Comparison of ENCODE assay signal across 24 cellular contexts in genomic region chr20:44772636-44773035, GRCh38. TPM values are rescaled to one million over a fixed set of nuclear protein-coding genes. Genes with fewer than 3 reads are reported as not detected.
"Had no signal": no experiment of that assay in that cellular context is flagged by ENCODE, and none has a peak within 500 bp of the region (broad histone marks: within the 10 kb centered on the region; RNA-seq: fewer than 3 reads in every experiment).

No MANE protein-coding gene starts in this region.

- H3K9me3 Mint-ChIP-seq: activated B cell treated with CpG ODN at 0.5 μM for 24 hours; activated CD4-positive, alpha-beta T cell treated with anti-CD3 and anti-CD28 coated beads, Interleukin-2, amount 10 ng/mL, durations not matched to agents 24 days and 14 days; activated naive CD4-positive, alpha-beta T cell treated with anti-CD3 and anti-CD28 coated beads for 36 hours; activated T-cell treated with anti-CD3 and anti-CD28 coated beads, Interleukin-2, amount 50 U/mL, for 24 hours; activated T-helper 1 cell treated with anti-CD3 and anti-CD28 coated beads, Interleukin-12 subunit alpha, Interleukin-12 subunit beta, Interleukin-2, Interleukin-4 antibody, amounts not matched to agents 30 ng/mL and 10 ng/mL and 1 ng/mL, durations not matched to agents 14 hours and 24 hours and 36 hours; brain had no signal

- H3K4me1 Mint-ChIP-seq: activated CD4-positive, alpha-beta T cell treated with anti-CD3 and anti-CD28 coated beads, Interleukin-2, amount 10 ng/mL, durations not matched to agents 24 days and 14 days; activated CD8-positive, alpha-beta memory T cell treated with anti-CD3 and anti-CD28 coated beads, Interleukin-2, amount 10 ng/mL, durations not matched to agents 7 days and 5 days had no signal

- H3K4me3 Mint-ChIP-seq: activated B cell treated with CpG ODN at 0.5 μM for 24 hours; activated CD4-positive, alpha-beta T cell treated with anti-CD3 and anti-CD28 coated beads, Interleukin-2, amount 10 ng/mL, durations not matched to agents 24 days and 14 days; activated CD8-positive, alpha-beta memory T cell treated with anti-CD3 and anti-CD28 coated beads, Interleukin-2, amount 10 ng/mL, durations not matched to agents 7 days and 5 days; activated naive CD4-positive, alpha-beta T cell treated with anti-CD3 and anti-CD28 coated beads for 36 hours; activated naive CD8-positive, alpha-beta T cell; activated T-cell treated with anti-CD3 and anti-CD28 coated beads, Interleukin-2, amount 50 U/mL, for 24 hours; activated T-helper 1 cell treated with anti-CD3 and anti-CD28 coated beads, Interleukin-12 subunit alpha, Interleukin-12 subunit beta, Interleukin-2, Interleukin-4 antibody, amounts not matched to agents 30 ng/mL and 10 ng/mL and 1 ng/mL, durations not matched to agents 14 hours and 24 hours and 36 hours; brain; T-helper 17 cell had no signal

- H3K27me3 Mint-ChIP-seq: brain had no signal

- H3K27ac Mint-ChIP-seq: activated B cell treated with CpG ODN at 0.5 μM for 24 hours; activated CD4-positive, alpha-beta T cell treated with anti-CD3 and anti-CD28 coated beads, Interleukin-2, amount 10 ng/mL, durations not matched to agents 24 days and 14 days; activated CD8-positive, alpha-beta memory T cell treated with anti-CD3 and anti-CD28 coated beads, Interleukin-2, amount 10 ng/mL, durations not matched to agents 7 days and 5 days; activated naive CD4-positive, alpha-beta T cell treated with anti-CD3 and anti-CD28 coated beads for 36 hours; activated naive CD8-positive, alpha-beta T cell; activated T-cell treated with anti-CD3 and anti-CD28 coated beads, Interleukin-2, amount 50 U/mL, for 24 hours; activated T-helper 1 cell treated with anti-CD3 and anti-CD28 coated beads, Interleukin-12 subunit alpha, Interleukin-12 subunit beta, Interleukin-2, Interleukin-4 antibody, amounts not matched to agents 30 ng/mL and 10 ng/mL and 1 ng/mL, durations not matched to agents 14 hours and 24 hours and 36 hours; brain; T-helper 17 cell had no signal

- FAIRE-seq: astrocyte, RCC 7860 had no signal

- H3K36me3 Mint-ChIP-seq: activated CD8-positive, alpha-beta memory T cell treated with anti-CD3 and anti-CD28 coated beads, Interleukin-2, amount 10 ng/mL, durations not matched to agents 7 days and 5 days; activated naive CD8-positive, alpha-beta T cell had no signal

- ATAC-seq: activated CD8-positive, alpha-beta memory T cell treated with anti-CD3 and anti-CD28 coated beads, Interleukin-2, amount 10 ng/mL, durations not matched to agents 7 days and 5 days; PC-3; T-helper 17 cell had no signal

- DNase-seq: activated B cell treated with CpG ODN at 0.5 μM for 24 hours; activated CD4-positive, alpha-beta T cell treated with anti-CD3 and anti-CD28 coated beads for 1 hour; activated CD4-positive, alpha-beta T cell treated with anti-CD3 and anti-CD28 coated beads, Interleukin-2, amount 10 ng/mL, durations not matched to agents 24 days and 14 days; activated CD4-positive, alpha-beta T cell treated with anti-CD3 and anti-CD28 coated beads, Interleukin-2, amount 50 U/mL, for 48 hours; activated CD8-positive, alpha-beta memory T cell treated with anti-CD3 and anti-CD28 coated beads, Interleukin-2, amount 10 ng/mL, durations not matched to agents 7 days and 5 days; activated gamma-delta T cell; activated naive CD4-positive, alpha-beta T cell treated with anti-CD3 and anti-CD28 coated beads for 36 hours; activated T-cell treated with anti-CD3 and anti-CD28 coated beads, Interleukin-2, amount 50 U/mL, for 24 hours; Karpas-422; NCI-H1048; NCI-H146; NCI-H187 treated with DMSO at 0.1 percent for 48 hours; NCI-H2081 treated with DMSO at 0.1 percent for 48 hours; NCI-H446; NCI-H524; PC-3; SIG-M5; T-helper 17 cell; T-helper 9 cell had no signal

RNA-seq across cellular contexts. Expression of gene KCNK15, which starts 27.0 kb away (rescaled TPM):
- total RNA-seq: activated CD8-positive, alpha-beta memory T cell treated with anti-CD3 and anti-CD28 coated beads, Interleukin-2, amount 10 ng/mL, durations not matched to agents 7 days and 5 days; T-helper 17 cell had no signal

RNA-seq across cellular contexts. Expression of gene RIMS4, which starts 37.7 kb away (rescaled TPM):
- total RNA-seq: activated B cell treated with CpG ODN at 0.5 μM for 24 hours; activated CD4-positive, alpha-beta T cell treated with anti-CD3 and anti-CD28 coated beads, Interleukin-2, amount 10 ng/mL, durations not matched to agents 24 days and 14 days; activated CD8-positive, alpha-beta memory T cell treated with anti-CD3 and anti-CD28 coated beads, Interleukin-2, amount 10 ng/mL, durations not matched to agents 7 days and 5 days; activated T-helper 1 cell treated with anti-CD3 and anti-CD28 coated beads, Interleukin-12 subunit alpha, Interleukin-12 subunit beta, Interleukin-2, Interleukin-4 antibody, amounts not matched to agents 30 ng/mL and 10 ng/mL and 1 ng/mL, durations not matched to agents 14 hours and 24 hours and 36 hours; T-helper 17 cell had no signal

RNA-seq across cellular contexts. Expression of gene CCN5, which starts 57.5 kb away (rescaled TPM):
- total RNA-seq: activated B cell treated with CpG ODN at 0.5 μM for 24 hours; activated CD4-positive, alpha-beta T cell treated with anti-CD3 and anti-CD28 coated beads, Interleukin-2, amount 10 ng/mL, durations not matched to agents 24 days and 14 days; activated CD8-positive, alpha-beta memory T cell treated with anti-CD3 and anti-CD28 coated beads, Interleukin-2, amount 10 ng/mL, durations not matched to agents 7 days and 5 days; activated naive CD4-positive, alpha-beta T cell treated with anti-CD3 and anti-CD28 coated beads for 36 hours; activated T-helper 1 cell treated with anti-CD3 and anti-CD28 coated beads, Interleukin-12 subunit alpha, Interleukin-12 subunit beta, Interleukin-2, Interleukin-4 antibody, amounts not matched to agents 30 ng/mL and 10 ng/mL and 1 ng/mL, durations not matched to agents 14 hours and 24 hours and 36 hours; astrocyte; T-helper 17 cell had no signal
